ENCODE assay signal across 28 cellular contexts in genomic region chr11:64711138-64711943, GRCh38. TPM values are rescaled to one million over a fixed set of nuclear protein-coding genes. Genes with fewer than 3 reads are reported as not detected.
A peak's percentile ranks its signal among the peaks of the same experiment; 100 is the strongest.
DNase-seq lines count a peak whose midpoint lies in the region; ATAC-seq and TF ChIP-seq lines count a peak whose summit lies in the region.
"Had no signal": no experiment of that assay in that cellular context is flagged by ENCODE, and none has a peak within 500 bp of the region (broad histone marks: within the 10 kb centered on the region; RNA-seq: fewer than 3 reads in every experiment).

No MANE protein-coding gene starts in this region.

- H3K9me3 ChIP-seq in endodermal cell (ENCODE audit: control insufficient read depth, low read length) (no peaks in the 10 kb centered on the region), upper lobe of right lung (no peaks in the 10 kb centered on the region), left ventricle myocardium inferior (replicated peaks) (no peaks in the 10 kb centered on the region), mucosa of descending colon (no peaks in the 10 kb centered on the region)
- H3K9me3 ChIP-seq: A549, adrenal gland, neutrophil, transverse colon had no signal

- H3K36me3 ChIP-seq in endodermal cell (ENCODE audit: control insufficient read depth, insufficient read depth, low read length) (no peaks in the 10 kb centered on the region), upper lobe of right lung (no peaks in the 10 kb centered on the region), left ventricle myocardium inferior (no peaks in the 10 kb centered on the region), mucosa of descending colon (ENCODE audit: low read depth) (no peaks in the 10 kb centered on the region)
- H3K36me3 ChIP-seq: adrenal gland, cardiac muscle cell, neutrophil, transverse colon had no signal

- H3K4me3 ChIP-seq in endodermal cell (ENCODE audit: low read length) (no peak overlapping the region), upper lobe of right lung (no peak overlapping the region), left ventricle myocardium inferior (no peak overlapping the region), mucosa of descending colon (no peak overlapping the region)
- H3K4me3 ChIP-seq: A549, adrenal gland, cardiac muscle cell, GM12878, transverse colon had no signal

- peaks cover 17% of the 10 kb centered on the region for H3K4me1 Mint-ChIP-seq in activated naive CD8-positive, alpha-beta T cell (ENCODE audit: low read depth)
- H3K4me1 Mint-ChIP-seq in activated naive CD8-positive, alpha-beta T cell treated with anti-CD3 and anti-CD28 coated beads, Interleukin-2, amount 50 U/mL, for 24 hours, result peaks cover 24% of the 10 kb centered on the region
- H3K4me1 Mint-ChIP-seq in endodermal cell, result peaks cover 11% of the 10 kb centered on the region
- peaks cover 27% of the 10 kb centered on the region for H3K4me1 Mint-ChIP-seq in memory B cell

- H3K27me3 Mint-ChIP-seq in activated naive CD8-positive, alpha-beta T cell, result peaks cover 39% of the 10 kb centered on the region
- peaks cover 59% of the 10 kb centered on the region for H3K27me3 Mint-ChIP-seq in activated naive CD8-positive, alpha-beta T cell treated with anti-CD3 and anti-CD28 coated beads, Interleukin-2, amount 50 U/mL, for 24 hours
- H3K27me3 Mint-ChIP-seq in endodermal cell (ENCODE audit: insufficient read depth), result peaks cover 72% of the 10 kb centered on the region
- H3K27me3 Mint-ChIP-seq in memory B cell, result peaks cover 48% of the 10 kb centered on the region

- no peaks in the 10 kb centered on the region for H3K9me3 Mint-ChIP-seq in activated naive CD8-positive, alpha-beta T cell (ENCODE audit: low read depth)
- no peaks in the 10 kb centered on the region for H3K9me3 Mint-ChIP-seq in activated naive CD8-positive, alpha-beta T cell treated with anti-CD3 and anti-CD28 coated beads, Interleukin-2, amount 50 U/mL, for 24 hours
- H3K9me3 Mint-ChIP-seq in endodermal cell (no peaks in the 10 kb centered on the region), memory B cell (no peaks in the 10 kb centered on the region)
- H3K9me3 Mint-ChIP-seq: activated T-helper 1 cell treated with anti-CD3 and anti-CD28 coated beads, Interleukin-12 subunit alpha, Interleukin-12 subunit beta, Interleukin-2, Interleukin-4 antibody, amounts not matched to agents 30 ng/mL and 10 ng/mL and 1 ng/mL, durations not matched to agents 14 hours and 24 hours and 36 hours; T-helper 1 cell treated with Interleukin-12 subunit alpha and Interleukin-12 subunit beta and Interleukin-4 antibody, amounts not matched to agents 30 μg/mL and 1 μg/mL, for 36 hours had no signal

- H3K36me3 Mint-ChIP-seq in activated naive CD8-positive, alpha-beta T cell, result no peaks in the 10 kb centered on the region
- no peaks in the 10 kb centered on the region for H3K36me3 Mint-ChIP-seq in activated naive CD8-positive, alpha-beta T cell treated with anti-CD3 and anti-CD28 coated beads, Interleukin-2, amount 50 U/mL, for 24 hours (ENCODE audit: low read depth)
- H3K36me3 Mint-ChIP-seq in endodermal cell (ENCODE audit: low read depth), result no peaks in the 10 kb centered on the region
- peaks cover 2% of the 10 kb centered on the region for H3K36me3 Mint-ChIP-seq in memory B cell

- no peak overlapping the region for H3K27ac Mint-ChIP-seq in activated naive CD8-positive, alpha-beta T cell
- no peak overlapping the region for H3K27ac Mint-ChIP-seq in activated naive CD8-positive, alpha-beta T cell treated with anti-CD3 and anti-CD28 coated beads, Interleukin-2, amount 50 U/mL, for 24 hours
- H3K27ac Mint-ChIP-seq in endodermal cell (no peak overlapping the region), memory B cell (peak overlapping the region; percentile 74)
- H3K27ac Mint-ChIP-seq: activated T-helper 1 cell treated with anti-CD3 and anti-CD28 coated beads, Interleukin-12 subunit alpha, Interleukin-12 subunit beta, Interleukin-2, Interleukin-4 antibody, amounts not matched to agents 30 ng/mL and 10 ng/mL and 1 ng/mL, durations not matched to agents 14 hours and 24 hours and 36 hours; T-helper 1 cell treated with Interleukin-12 subunit alpha and Interleukin-12 subunit beta and Interleukin-4 antibody, amounts not matched to agents 30 μg/mL and 1 μg/mL, for 36 hours had no signal

- WGBS in endodermal cell (ENCODE audit: insufficient coverage in 1 of 2, insufficient read length in 1 of 2), 2 experiments, result 53 to 63% methylated on average over 28 to 44 of the region's 44 CpGs

- H3K4me3 Mint-ChIP-seq in activated naive CD8-positive, alpha-beta T cell, result peak overlapping the region; percentile 32
- H3K4me3 Mint-ChIP-seq in activated naive CD8-positive, alpha-beta T cell treated with anti-CD3 and anti-CD28 coated beads, Interleukin-2, amount 50 U/mL, for 24 hours, result no peak overlapping the region
- H3K4me3 Mint-ChIP-seq in endodermal cell, result peak overlapping the region; percentile 25
- no peak overlapping the region for H3K4me3 Mint-ChIP-seq in memory B cell
- H3K4me3 Mint-ChIP-seq: activated T-helper 1 cell treated with anti-CD3 and anti-CD28 coated beads, Interleukin-12 subunit alpha, Interleukin-12 subunit beta, Interleukin-2, Interleukin-4 antibody, amounts not matched to agents 30 ng/mL and 10 ng/mL and 1 ng/mL, durations not matched to agents 14 hours and 24 hours and 36 hours; T-helper 1 cell treated with Interleukin-12 subunit alpha and Interleukin-12 subunit beta and Interleukin-4 antibody, amounts not matched to agents 30 μg/mL and 1 μg/mL, for 36 hours had no signal

- no peak for ATAC-seq in activated naive CD8-positive, alpha-beta T cell treated with anti-CD3 and anti-CD28 coated beads, Interleukin-2, amount 50 U/mL, for 24 hours
- ATAC-seq in memory B cell (ENCODE audit: low read depth) (no peak), upper lobe of right lung (no peak), mucosa of descending colon (no peak)
- ATAC-seq: GM12878, Right ventricle myocardium inferior had no signal

- TF ChIP-seq CTCF in endodermal cell (conservative IDR thresholded peaks at IDR 0.05), result no peak
- TF ChIP-seq CTCF in upper lobe of right lung (IDR thresholded peaks at IDR 0.05), result no peak
- no peak for TF ChIP-seq CTCF in left ventricle myocardium inferior (IDR thresholded peaks at IDR 0.05; ENCODE audit: borderline replicate concordance)
- TF ChIP-seq CTCF in mucosa of descending colon (IDR thresholded peaks at IDR 0.05), result no peak

- intact Hi-C loops in upper lobe of right lung (cut with DNase I), result no loop called here
- intact Hi-C loops in left ventricle myocardium inferior (cut with micrococcal nuclease), result no loop called here
- intact Hi-C loops in mucosa of descending colon (cut with DNase I, micrococcal nuclease), result no loop called here

- H3K27ac ChIP-seq in endodermal cell (ENCODE audit: low read depth, low read length) (no peak overlapping the region), upper lobe of right lung (no peak overlapping the region), left ventricle myocardium inferior (replicated peaks) (no peak overlapping the region)
- H3K27ac ChIP-seq: A549, adrenal gland, cardiac muscle cell, neutrophil, transverse colon had no signal

- peaks cover 69% of the 10 kb centered on the region for H3K27me3 ChIP-seq in endodermal cell (ENCODE audit: control insufficient read depth, insufficient read depth, low read length, poor library complexity, severe bottlenecking)
- peaks cover 87% of the 10 kb centered on the region for H3K27me3 ChIP-seq in upper lobe of right lung
- H3K27me3 ChIP-seq in left ventricle myocardium inferior (ENCODE audit: low read depth), result peaks cover 100% of the 10 kb centered on the region

- no peaks in the 10 kb centered on the region for H3K4me1 ChIP-seq in endodermal cell (ENCODE audit: control insufficient read depth, insufficient read depth, low read length)
- H3K4me1 ChIP-seq in upper lobe of right lung, result no peaks in the 10 kb centered on the region
- peaks cover 8% of the 10 kb centered on the region for H3K4me1 ChIP-seq in left ventricle myocardium inferior
- H3K4me1 ChIP-seq in mucosa of descending colon (ENCODE audit: low read depth), result no peaks in the 10 kb centered on the region
- H3K4me1 ChIP-seq: adrenal gland had no signal

- DNase-seq in activated naive CD8-positive, alpha-beta T cell treated with anti-CD3 and anti-CD28 coated beads, Interleukin-2, amount 50 U/mL, for 24 hours, result no peak
- DNase-seq in endodermal cell, result peak; percentile 84
- DNase-seq in memory B cell (ENCODE audit: low spot score in 2 of 2), result no peak
- DNase-seq in upper lobe of right lung, result peak; percentile 61
- DNase-seq in left ventricle myocardium inferior, result no peak
- DNase-seq in NOMO-1 treated with dmso at 0.1 percent for 144 hours (lab: John Stamatoyannopoulos, UW; ENCODE audit: unreplicated experiment), result no peak
- no peak for DNase-seq in mucosa of descending colon
- DNase-seq: activated CD4-positive, CD25-positive, alpha-beta regulatory T cell; activated CD8-positive, alpha-beta memory T cell treated with anti-CD3 and anti-CD28 coated beads for 24 hours; adrenal gland; DMS 273 treated with DMSO at 0.1 percent for 48 hours; effector CD4-positive, alpha-beta T cell; GF-D8; kidney; NCI-H187; NCI-H446; NK-92 treated with Interleukin-12 subunit alpha and Interleukin-12 subunit beta, amount 100 ng/mL, for 24 hours; stimulated activated CD4-positive, alpha-beta T cell treated with anti-CD3 and anti-CD28 coated beads, Interleukin-12 subunit alpha, Interleukin-12 subunit beta, amount 100 ng/mL, for 4 hours; transverse colon had no signal

- H3K9ac ChIP-seq in endodermal cell (ENCODE audit: extremely low read depth, low read length, poor library complexity, severe bottlenecking), result no peak overlapping the region

RNA-seq across cellular contexts. Expression of gene NRXN2, which starts 11.7 kb away (rescaled TPM):
- total RNA-seq in endodermal cell (1 to 10 TPM in 1 of 2 donors, under 1 TPM in 1; 1.00 to 1.5 TPM), upper lobe of right lung (0.72 TPM), left ventricle myocardium inferior (0.71 TPM), mucosa of descending colon (10 to 100 TPM in 1 of 3 donors, 1 to 10 TPM in 2; 3.9 to 42.0 (median 6.9) TPM)
- 26.7 TPM for polyA plus RNA-seq in endodermal cell (2013, experiment 1 of 2)
- 29.3 TPM for polyA plus RNA-seq in endodermal cell (2013, experiment 2 of 2)
- polyA plus RNA-seq: CD14-positive monocyte had no signal

RNA-seq across cellular contexts. Expression of gene RASGRP2, which starts 32.6 kb away (rescaled TPM):
- total RNA-seq in endodermal cell (1 to 10 TPM in 1 of 2 donors, under 1 TPM in 1; 0.86 to 1.9 TPM), upper lobe of right lung (27.6 TPM), left ventricle myocardium inferior (21.1 TPM), mucosa of descending colon (10 to 100 TPM in 1 of 3 donors, 1 to 10 TPM in 2; 3.3 to 25.6 (median 9.7) TPM)
- polyA plus RNA-seq in endodermal cell (2013, experiment 1 of 2), result 5.0 TPM
- polyA plus RNA-seq in endodermal cell (2013, experiment 2 of 2), result 3.8 TPM

RNA-seq across cellular contexts. Expression of gene PYGM, which starts 48.4 kb away (rescaled TPM):
- total RNA-seq in endodermal cell, result 1 to 10 TPM; 1.1 to 1.2 TPM
- polyA plus RNA-seq in endodermal cell (2013, experiment 1 of 2), result 2.0 TPM
- polyA plus RNA-seq in endodermal cell (2013, experiment 2 of 2), result 1.3 TPM
- total RNA-seq in upper lobe of right lung, result 2.0 TPM
- 89.5 TPM for total RNA-seq in left ventricle myocardium inferior
- total RNA-seq in mucosa of descending colon, result 10 to 100 TPM in 1 of 3 donors, 1 to 10 TPM in 2; 2.0 to 21.1 (median 2.8) TPM

Comparison
In these comparisons a context has a peak if more than half of its experiments do, and no peak if none do; other contexts are left out.
1. H3K4me3 Mint-ChIP-seq: peak in activated naive CD8-positive, alpha-beta T cell (single experiment) and endodermal cell (single experiment); none in activated naive CD8-positive, alpha-beta T cell treated with anti-CD3 and anti-CD28 coated beads, Interleukin-2, amount 50 U/mL, for 24 hours (single experiment) and memory B cell (single experiment).
2. DNase-seq: peak in endodermal cell (single experiment) and upper lobe of right lung (single experiment); none in activated naive CD8-positive, alpha-beta T cell treated with anti-CD3 and anti-CD28 coated beads, Interleukin-2, amount 50 U/mL, for 24 hours (single experiment), memory B cell (0 of 2), left ventricle myocardium inferior (single experiment), NOMO-1 treated with dmso at 0.1 percent for 144 hours (single experiment) and mucosa of descending colon (0 of 3).